1 cellular context compared by ENCODE assay signal in genomic region chr14:55539975-55540374, GRCh38.
TF ChIP-seq lines count a peak whose summit lies in the region.

No MANE protein-coding gene starts in this region.

TF ChIP-seq in SK-N-SH, 30 proteins besides CTCF, POLR2A, EP300 and RAD21 (continued from another document):
- TF ChIP-seq REST (IDR thresholded peaks at IDR 0.05; ENCODE audit: low read depth, low read length), result no peak
